ENCODE assay signal across 19 cellular contexts in genomic region chr7:15485431-15485830, GRCh38.
DNase-seq lines count a peak whose midpoint lies in the region; TF ChIP-seq lines count a peak whose summit lies in the region.
"Had no signal": no experiment of that assay in that cellular context is flagged by ENCODE, and none has a peak within 500 bp of the region (broad histone marks: within the 10 kb centered on the region; RNA-seq: fewer than 3 reads in every experiment).

No MANE protein-coding gene starts in this region.

- H3K27ac ChIP-seq in osteoblast (ENCODE audit: low read depth, low read length) (no peak overlapping the region), endodermal cell (ENCODE audit: low read depth, low read length) (no peak overlapping the region)

- no peaks in the 10 kb centered on the region for H3K36me3 ChIP-seq in osteoblast (ENCODE audit: insufficient read depth, low read length)
- H3K36me3 ChIP-seq in endodermal cell (ENCODE audit: control insufficient read depth, insufficient read depth, low read length), result no peaks in the 10 kb centered on the region
- H3K36me3 ChIP-seq: BE2C had no signal

- no peak overlapping the region for H3K27ac Mint-ChIP-seq in activated naive CD4-positive, alpha-beta T cell treated with anti-CD3 and anti-CD28 coated beads for 36 hours
- no peak overlapping the region for H3K27ac Mint-ChIP-seq in endodermal cell
- H3K27ac Mint-ChIP-seq: CD4-positive, CD25-positive, alpha-beta regulatory T cell; CD8-positive, alpha-beta memory T cell had no signal

- no peaks in the 10 kb centered on the region for H3K36me3 Mint-ChIP-seq in activated naive CD4-positive, alpha-beta T cell treated with anti-CD3 and anti-CD28 coated beads for 36 hours (ENCODE audit: low read depth)
- H3K36me3 Mint-ChIP-seq in endodermal cell (ENCODE audit: low read depth), result no peaks in the 10 kb centered on the region
- H3K36me3 Mint-ChIP-seq: CD4-positive, CD25-positive, alpha-beta regulatory T cell; CD8-positive, alpha-beta memory T cell had no signal

- no peaks in the 10 kb centered on the region for H3K27me3 ChIP-seq in osteoblast (ENCODE audit: insufficient read depth, low read length)
- H3K27me3 ChIP-seq in endodermal cell (ENCODE audit: control insufficient read depth, insufficient read depth, low read length, poor library complexity, severe bottlenecking), result no peaks in the 10 kb centered on the region

- H3K79me2 ChIP-seq in osteoblast (ENCODE audit: insufficient read depth, low read length), result no peaks in the 10 kb centered on the region

- DNase-seq in amniotic epithelial cell (ENCODE audit: low read depth) (peak; percentile 32), left kidney (ENCODE audit: low read depth, low spot score) (peak; percentile 44), osteoblast (ENCODE audit: insufficient read length, low spot score, missing footprints) (peak; percentile 2), endodermal cell (no peak), NCI-H2081 (lab: John Stamatoyannopoulos, UW) (no peak)
- no peak for DNase-seq in activated naive CD4-positive, alpha-beta T cell treated with anti-CD3 and anti-CD28 coated beads for 36 hours
- DNase-seq: ACHN; BE2C; C1 segment of cervical spinal cord; CD4-positive, CD25-positive, alpha-beta regulatory T cell; CD8-positive, alpha-beta memory T cell; COR-L47; DMS 273 treated with DMSO at 0.1 percent for 48 hours; DMS53; DND-41; EL; GOT3; H9 had no signal

- intact Hi-C loops in activated naive CD4-positive, alpha-beta T cell treated with anti-CD3 and anti-CD28 coated beads for 36 hours (cut with micrococcal nuclease), result no loop called here

- H3K4me1 ChIP-seq in osteoblast (ENCODE audit: insufficient read depth, low read length) (no peaks in the 10 kb centered on the region), endodermal cell (ENCODE audit: control insufficient read depth, insufficient read depth, low read length) (no peaks in the 10 kb centered on the region)
- H3K4me1 ChIP-seq: BE2C had no signal

- H3K9me3 Mint-ChIP-seq in activated naive CD4-positive, alpha-beta T cell treated with anti-CD3 and anti-CD28 coated beads for 36 hours, result peaks cover 4% of the 10 kb centered on the region
- no peaks in the 10 kb centered on the region for H3K9me3 Mint-ChIP-seq in endodermal cell
- H3K9me3 Mint-ChIP-seq: H9 had no signal

- H3K4me3 Mint-ChIP-seq in activated naive CD4-positive, alpha-beta T cell treated with anti-CD3 and anti-CD28 coated beads for 36 hours, result no peak overlapping the region
- H3K4me3 Mint-ChIP-seq in endodermal cell, result no peak overlapping the region
- H3K4me3 Mint-ChIP-seq: CD4-positive, CD25-positive, alpha-beta regulatory T cell; CD8-positive, alpha-beta memory T cell; H9 had no signal

- CTCF ChIA-PET in activated naive CD4-positive, alpha-beta T cell treated with anti-CD3 and anti-CD28 coated beads for 36 hours (lab: Charles Lee), result interaction anchor here (0.6 kb wide), 1 partner anchor 249 kb away, joined by 5 read pairs; no protein-coding TSS in a partner anchor

- H3K27me3 Mint-ChIP-seq in activated naive CD4-positive, alpha-beta T cell treated with anti-CD3 and anti-CD28 coated beads for 36 hours (ENCODE audit: low read depth), result no peaks in the 10 kb centered on the region
- no peaks in the 10 kb centered on the region for H3K27me3 Mint-ChIP-seq in endodermal cell (ENCODE audit: insufficient read depth)
- H3K27me3 Mint-ChIP-seq: CD4-positive, CD25-positive, alpha-beta regulatory T cell; CD8-positive, alpha-beta memory T cell had no signal

- TF ChIP-seq CTCF in osteoblast (IDR thresholded peaks at IDR 0.05; ENCODE audit: extremely low read depth, low read depth, low read length) (no peak), endodermal cell (conservative IDR thresholded peaks at IDR 0.05) (no peak)

- H3K9me3 ChIP-seq in osteoblast (ENCODE audit: low read depth, low read length), result no peaks in the 10 kb centered on the region
- no peaks in the 10 kb centered on the region for H3K9me3 ChIP-seq in endodermal cell (ENCODE audit: control insufficient read depth, low read length)
- H3K9me3 ChIP-seq: BE2C had no signal

- no peak overlapping the region for H3K9ac ChIP-seq in endodermal cell (ENCODE audit: extremely low read depth, low read length, poor library complexity, severe bottlenecking)

- H3K4me1 Mint-ChIP-seq in activated naive CD4-positive, alpha-beta T cell treated with anti-CD3 and anti-CD28 coated beads for 36 hours (ENCODE audit: low read depth), result no peaks in the 10 kb centered on the region
- H3K4me1 Mint-ChIP-seq in endodermal cell, result peaks cover 4% of the 10 kb centered on the region
- H3K4me1 Mint-ChIP-seq: CD4-positive, CD25-positive, alpha-beta regulatory T cell; CD8-positive, alpha-beta memory T cell; H9 had no signal

- H3K4me3 ChIP-seq in osteoblast (ENCODE audit: insufficient read depth, low read length), result no peak overlapping the region
- no peak overlapping the region for H3K4me3 ChIP-seq in endodermal cell (ENCODE audit: low read length)
- H3K4me3 ChIP-seq: GM12878 had no signal

- no peak overlapping the region for H3K4me2 ChIP-seq in osteoblast (ENCODE audit: insufficient read depth, low read length)

- no peaks in the 10 kb centered on the region for H4K20me1 ChIP-seq in osteoblast (ENCODE audit: insufficient read depth, low read length)

- no peak overlapping the region for H2AFZ ChIP-seq in osteoblast (ENCODE audit: low read length)

- WGBS in endodermal cell (ENCODE audit: insufficient coverage in 1 of 2, insufficient read length in 1 of 2), 2 experiments, result 89 to 100% methylated on average over 3 to 5 of the region's 5 CpGs

Comparison
In these comparisons a context has a peak if more than half of its experiments do, and no peak if none do; other contexts are left out.
1. DNase-seq: peak in amniotic epithelial cell (single experiment), left kidney (single experiment) and osteoblast (single experiment); none in activated naive CD4-positive, alpha-beta T cell treated with anti-CD3 and anti-CD28 coated beads for 36 hours (single experiment), endodermal cell (single experiment) and NCI-H2081 (0 of 2).